Comparison of ENCODE assay signal across 9 cellular contexts in genomic region chr6:79453558-79454042, GRCh38.
DNase-seq lines count a peak whose midpoint lies in the region; ATAC-seq and TF ChIP-seq lines count a peak whose summit lies in the region.
"Had no signal": no experiment of that assay in that cellular context is flagged by ENCODE, and none has a peak within 500 bp of the region (broad histone marks: within the 10 kb centered on the region; RNA-seq: fewer than 3 reads in every experiment).

No MANE protein-coding gene starts in this region.

- peak; percentile 82 for ATAC-seq in sciatic nerve
- no peak for ATAC-seq in HG02623 (IDR thresholded peaks at IDR 0.05; ENCODE audit: unreplicated experiment)
- no peak for ATAC-seq in HG02610 (IDR thresholded peaks at IDR 0.05; ENCODE audit: unreplicated experiment)

- peak; percentile 21 for TF ChIP-seq CTCF in choroid plexus epithelial cell (conservative IDR thresholded peaks at IDR 0.05; ENCODE audit: low read depth, low read length)

- intact Hi-C loops in sciatic nerve (cut with DNase I), result no loop called here

- H3K4me3 ChIP-seq in MG63 (no peak overlapping the region), choroid plexus epithelial cell (ENCODE audit: low read depth, low read length) (no peak overlapping the region)

- H3K36me3 ChIP-seq in MG63, result no peaks in the 10 kb centered on the region

- H3K9me3 ChIP-seq in MG63, result 0 out of 2 replicates have a peak, but pooled peaks cover 2% of the 10 kb centered on the region

- no peaks in the 10 kb centered on the region for H3K27me3 ChIP-seq in MG63

- DNase-seq in DMS 273 (lab: John Stamatoyannopoulos, UW; ENCODE audit: unreplicated experiment), result peak; percentile 33
- no peak for DNase-seq in DMS 273 treated with DMSO at 0.1 percent for 48 hours (lab: John Stamatoyannopoulos, UW)
- peak; percentile 63 for DNase-seq in MG63
- peak; percentile 88 for DNase-seq in choroid plexus epithelial cell (ENCODE audit: low read depth)
- DNase-seq in sciatic nerve (ENCODE audit: low spot score), result no peak
- DNase-seq in stimulated activated CD4-positive, alpha-beta T cell treated with anti-CD3 and anti-CD28 coated beads, Interleukin-4, amount 100 ng/mL, for 1 hour, result no peak
- DNase-seq: NCI-H2081 treated with DMSO at 0.1 percent for 48 hours had no signal

Comparison
In these comparisons a context has a peak if more than half of its experiments do, and no peak if none do; other contexts are left out.
1. DNase-seq: peak in DMS 273 (single experiment), MG63 (single experiment) and choroid plexus epithelial cell (single experiment); none in DMS 273 treated with DMSO at 0.1 percent for 48 hours (single experiment), sciatic nerve (single experiment) and stimulated activated CD4-positive, alpha-beta T cell treated with anti-CD3 and anti-CD28 coated beads, Interleukin-4, amount 100 ng/mL, for 1 hour (single experiment).